In genomic region chr22:43820671-43821305, GRCh38 we compare ENCODE assay signal across 1 cellular context.
TF ChIP-seq lines count a peak whose summit lies in the region.

No MANE protein-coding gene starts in this region.

TF ChIP-seq in H1, 55 proteins besides CTCF, POLR2A, EP300 and RAD21:
- TF ChIP-seq SRF (IDR thresholded peaks at IDR 0.05; ENCODE audit: low read depth, low read length) (no peak), BCL11A (IDR thresholded peaks at IDR 0.05; ENCODE audit: low read depth in 2 of 2, low read length in 2 of 2) (no peak), TAF1 (IDR thresholded peaks at IDR 0.05; ENCODE audit: low read depth, low read length) (no peak), SIX5 (IDR thresholded peaks at IDR 0.05; ENCODE audit: low read depth, low read length) (no peak), RBBP5 (IDR thresholded peaks at IDR 0.05; ENCODE audit: borderline replicate concordance, low read depth, low read length) (no peak), SIRT6 (IDR thresholded peaks at IDR 0.05; ENCODE audit: low read length) (no peak), YY1 (IDR thresholded peaks at IDR 0.05; ENCODE audit: low read depth, low read length) (no peak), TBP (IDR thresholded peaks at IDR 0.05; ENCODE audit: low read depth, low read length) (no peak), ZNF274 (IDR thresholded peaks at IDR 0.05; ENCODE audit: borderline replicate concordance, extremely low read depth, low read length) (no peak)
TF ChIP-seq in H1: peak in this region for 0.
